In genomic region chr21:33286600-33287456, GRCh38 we compare ENCODE assay signal across 8 cellular contexts. TPM values are rescaled to one million over a fixed set of nuclear protein-coding genes. Genes with fewer than 3 reads are reported as not detected.
DNase-seq lines count a peak whose midpoint lies in the region; ATAC-seq, FAIRE-seq and TF ChIP-seq lines count a peak whose summit lies in the region.

No MANE protein-coding gene starts in this region.

- H3K9me3 ChIP-seq in right lobe of liver (no peaks in the 10 kb centered on the region), transverse colon (no peaks in the 10 kb centered on the region)

- no peaks in the 10 kb centered on the region for H3K27me3 ChIP-seq in right lobe of liver
- H3K27me3 ChIP-seq in transverse colon: no peaks in the 10 kb centered on the region

- in situ Hi-C loops in transverse colon (cut with MboI; ENCODE audit: low pct_ligation_motif_present in 1 of 4, low pct_unique_long_range_greater_than_20kb in 1 of 4, low sequenced_read_pairs in 3 of 4): no loop called here

- FAIRE-seq in RCC 7860 (lab: Jason Lieb, UNC): no peak

- H3K27ac ChIP-seq in right lobe of liver (peak overlapping the region; percentile 14 to 84 (median 61)), transverse colon (peak overlapping the region; percentile 43 to 74 (median 68))

- no peak for TF ChIP-seq EP300 in transverse colon (IDR thresholded peaks at IDR 0.05; ENCODE audit: low read depth)

- H3K4me3 ChIP-seq in cardiac fibroblast (replicated peaks in 1 of 2; ENCODE audit: low read depth in 2 of 2, low read length in 2 of 2): no peak overlapping the region
- H3K4me3 ChIP-seq in right lobe of liver: no peak overlapping the region
- no peak overlapping the region for H3K4me3 ChIP-seq in transverse colon

- DNase-seq in NCI-H1105 treated with DMSO at 0.1 percent for 48 hours (lab: John Stamatoyannopoulos, UW) (peak; percentile 26), NCI-H1105 (lab: John Stamatoyannopoulos, UW) (no peak), cardiac fibroblast (ENCODE audit: low read depth in 2 of 2) (peak; percentile 81 to 87), right lobe of liver (peak in 1 of 3 donors; percentile 79), transverse colon (peak; percentile 33), RCC 7860 (ENCODE audit: low spot score) (no peak)
- DNase-seq in activated T-cell treated with anti-CD3 and anti-CD28 coated beads, Interleukin-2, amount 50 U/mL, for 48 hours: no peak
- DNase-seq in activated naive CD4-positive, alpha-beta T cell (lab: John Stamatoyannopoulos, UW): no peak

- H3K4me1 ChIP-seq in right lobe of liver (peaks cover 0 to 42% (median 16%) of the 10 kb centered on the region in 4 donors), transverse colon (peaks cover 4 to 31% (median 9%) of the 10 kb centered on the region in 4 donors)

- WGBS in right lobe of liver (ENCODE audit: insufficient coverage, low coverage, low lambda C conversion rate, missing lambda C conversion rate): 22% methylated on average over 15 of the region's 15 CpGs
- 55 to 58% methylated on average over 12 to 15 of the region's 15 CpGs for WGBS in transverse colon (ENCODE audit: low coverage in 1 of 2), 2 donors

- TF ChIP-seq CTCF in cardiac fibroblast (IDR thresholded peaks at IDR 0.05; ENCODE audit: low read depth, low read length): no peak
- no peak for TF ChIP-seq CTCF in right lobe of liver (IDR thresholded peaks at IDR 0.05)
- TF ChIP-seq CTCF in transverse colon (IDR thresholded peaks at IDR 0.05): no peak

- TF ChIP-seq POLR2A in right lobe of liver (IDR thresholded peaks at IDR 0.05) (no peak), transverse colon (IDR thresholded peaks at IDR 0.05) (no peak)

- intact Hi-C loops in right lobe of liver (cut with DNase I) (no loop called here), transverse colon (cut with DNase I; ENCODE audit: low total_unique reads) (no loop called here)

- ATAC-seq in right lobe of liver: peak; percentile 50 to 65 (median 56)

- H3K36me3 ChIP-seq in right lobe of liver: peaks cover 0 to 13% (median 5%) of the 10 kb centered on the region in 4 donors
- H3K36me3 ChIP-seq in transverse colon: peaks cover 0 to 36% (median 0%) of the 10 kb centered on the region in 4 donors

RNA-seq across cellular contexts. Expression of gene IL10RB, which starts 20.7 kb away (rescaled TPM):
- total RNA-seq in right lobe of liver (10 to 100 TPM; 10.5 to 24.2 (median 20.3) TPM), transverse colon (100 to 1,000 TPM in 1 of 4 donors, 10 to 100 TPM in 3; 15.7 to 104 (median 63.2) TPM)

RNA-seq across cellular contexts. Expression of gene IFNAR1, which starts 37.9 kb away (rescaled TPM):
- 10 to 100 TPM; 31.6 to 68.2 (median 48.6) TPM for total RNA-seq in right lobe of liver
- 10 to 100 TPM; 10.3 to 30.7 (median 28.9) TPM for total RNA-seq in transverse colon

RNA-seq across cellular contexts. Expression of gene IFNAR2, which starts 57.1 kb away (rescaled TPM):
- total RNA-seq in right lobe of liver (10 to 100 TPM; 12.4 to 35.5 (median 16.3) TPM), transverse colon (10 to 100 TPM in 1 of 4 donors, 1 to 10 TPM in 2, under 1 TPM in 1; 0.20 to 16.5 (median 5.1) TPM)

Comparison
In these comparisons a context has a peak if more than half of its experiments do, and no peak if none do; other contexts are left out.
1. DNase-seq: peak in NCI-H1105 treated with DMSO at 0.1 percent for 48 hours (single experiment), cardiac fibroblast (2 of 2) and transverse colon (single experiment); none in NCI-H1105 (single experiment), activated T-cell treated with anti-CD3 and anti-CD28 coated beads, Interleukin-2, amount 50 U/mL, for 48 hours (0 of 2), activated naive CD4-positive, alpha-beta T cell (0 of 4) and RCC 7860 (single experiment).